Comparison of ENCODE assay signal across 22 cellular contexts in genomic region chr13:26168835-26169234, GRCh38.
"Had no signal": no experiment of that assay in that cellular context is flagged by ENCODE, and none has a peak within 500 bp of the region (broad histone marks: within the 10 kb centered on the region; RNA-seq: fewer than 3 reads in every experiment).

No MANE protein-coding gene starts in this region.

- H3K27ac Mint-ChIP-seq: natural killer cell; stimulated activated effector memory CD8-positive, alpha-beta T cell treated with anti-CD3 and anti-CD28 coated beads, Interleukin-12 subunit alpha, Interleukin-12 subunit beta, amount 100 ng/mL, for 72 hours; type B pancreatic cell had no signal

- ATAC-seq: gastrocnemius medialis; left cardiac atrium; left lung; natural killer cell; psoas muscle; right cardiac atrium; stimulated activated effector memory CD8-positive, alpha-beta T cell treated with anti-CD3 and anti-CD28 coated beads, Interleukin-12 subunit alpha, Interleukin-12 subunit beta, amount 100 ng/mL, for 72 hours had no signal

- H3K4me3 ChIP-seq: dorsolateral prefrontal cortex, gastrocnemius medialis, left lung, ovary, psoas muscle, skin epidermis, testis, tibial artery had no signal

- H3K4me1 Mint-ChIP-seq: natural killer cell; stimulated activated effector memory CD8-positive, alpha-beta T cell treated with anti-CD3 and anti-CD28 coated beads, Interleukin-12 subunit alpha, Interleukin-12 subunit beta, amount 100 ng/mL, for 72 hours had no signal

- H3K36me3 Mint-ChIP-seq: natural killer cell; stimulated activated effector memory CD8-positive, alpha-beta T cell treated with anti-CD3 and anti-CD28 coated beads, Interleukin-12 subunit alpha, Interleukin-12 subunit beta, amount 100 ng/mL, for 72 hours; type B pancreatic cell had no signal

- H3K4me1 ChIP-seq: gastrocnemius medialis, left lung, psoas muscle, tibial artery had no signal

- H3K4me3 Mint-ChIP-seq: natural killer cell; stimulated activated effector memory CD8-positive, alpha-beta T cell treated with anti-CD3 and anti-CD28 coated beads, Interleukin-12 subunit alpha, Interleukin-12 subunit beta, amount 100 ng/mL, for 72 hours; type B pancreatic cell had no signal

- H3K27me3 ChIP-seq: dorsolateral prefrontal cortex, gastrocnemius medialis, left lung, ovary, testis, tibial artery had no signal

- H3K9me3 ChIP-seq: gastrocnemius medialis, left lung, ovary, psoas muscle, testis, tibial artery had no signal

- H3K27ac ChIP-seq: dorsolateral prefrontal cortex, gastrocnemius medialis, left lung, ovary, psoas muscle, skin epidermis, testis, tibial artery had no signal

- H3K9me3 Mint-ChIP-seq: natural killer cell; stimulated activated effector memory CD8-positive, alpha-beta T cell treated with anti-CD3 and anti-CD28 coated beads, Interleukin-12 subunit alpha, Interleukin-12 subunit beta, amount 100 ng/mL, for 72 hours; type B pancreatic cell had no signal

- H3K36me3 ChIP-seq: gastrocnemius medialis, left lung, ovary, tibial artery had no signal

- DNase-seq: dorsolateral prefrontal cortex; effector CD4-positive, alpha-beta T cell; gastrocnemius medialis; head of caudate nucleus; left cardiac atrium; left lung; mesendoderm; natural killer cell; occipital lobe; ovary; posterior cingulate gyrus; psoas muscle; right cardiac atrium; stimulated activated CD4-positive, alpha-beta T cell treated with anti-CD3 and anti-CD28 coated beads, Interleukin-1b, Interleukin-23, amount 100 ng/mL, for 48 hours; stimulated activated CD4-positive, alpha-beta T cell treated with anti-CD3 and anti-CD28 coated beads, Interleukin-4, amount 100 ng/mL, for 1 hour; stimulated activated naive CD4-positive, alpha-beta T cell treated with Interleukin-2 at 50 U/mL for 16 hours; substantia nigra; testis; tibial artery had no signal
